Comparison of ENCODE assay signal across 1 cellular context in the genomic region with DNA sequence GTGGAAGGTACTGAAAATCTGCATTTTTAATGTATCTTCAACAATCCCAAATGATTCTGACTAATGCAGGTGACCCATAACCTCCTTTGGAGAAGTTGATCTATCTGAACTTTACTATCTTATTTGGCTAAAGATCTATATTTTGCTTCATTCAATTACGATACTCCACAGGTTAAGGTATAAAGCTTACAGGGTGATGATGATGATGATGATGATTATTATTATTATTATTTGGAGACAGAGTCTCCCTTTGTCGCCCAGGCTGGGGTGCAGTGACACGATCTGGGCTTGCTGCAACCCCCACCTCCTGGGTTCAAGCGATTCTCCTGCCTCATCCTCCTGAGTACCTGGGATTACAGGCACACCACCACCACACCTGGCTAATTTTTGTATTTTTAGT.
TF ChIP-seq lines count a peak whose summit lies in the region.

No MANE protein-coding gene starts in this region.

TF ChIP-seq in HepG2, 621 proteins besides CTCF, POLR2A, EP300 and RAD21:
- no peak for TF ChIP-seq SALL2 (CRISPR knock-in tag; IDR thresholded peaks at IDR 0.05)
- peak; percentile 53; the same call in 1 of the 2 replicates for TF ChIP-seq CREB1 (IDR thresholded peaks at IDR 0.05)
- no peak for TF ChIP-seq CREB1 (CRISPR knock-in tag; IDR thresholded peaks at IDR 0.05)
